8 cellular contexts compared by ENCODE assay signal in genomic region chrX:10106801-10107200, GRCh38. TPM values are rescaled to one million over a fixed set of nuclear protein-coding genes. Genes with fewer than 3 reads are reported as not detected.
DNase-seq lines count a peak whose midpoint lies in the region; ATAC-seq lines count a peak whose summit lies in the region.

No MANE protein-coding gene starts in this region.

- DNase-seq in T-helper 22 cell (ENCODE audit: low read depth) = peak; percentile 26
- peak; percentile 67 for DNase-seq in mesenteric fat pad (ENCODE audit: low spot score)
- DNase-seq in NCI-H1436 treated with DMSO at 0.1 percent for 48 hours (lab: John Stamatoyannopoulos, UW) = no peak
- DNase-seq in DMS114 treated with DMSO at 0.1 percent for 48 hours (lab: John Stamatoyannopoulos, UW; ENCODE audit: unreplicated experiment) = no peak
- DNase-seq in caudate nucleus (lab: John Stamatoyannopoulos, UW) = no peak
- DNase-seq in NCI-H2107 treated with DMSO at 0.1 percent for 48 hours (lab: John Stamatoyannopoulos, UW; ENCODE audit: unreplicated experiment) = no peak

- no peak overlapping the region for H3K27ac ChIP-seq in caudate nucleus (ENCODE audit: low read depth, low read length)

- ATAC-seq in GM18498 (IDR thresholded peaks at IDR 0.05; ENCODE audit: unreplicated experiment) = peak; percentile 78
- peak; percentile 49 for ATAC-seq in HG02642 (IDR thresholded peaks at IDR 0.05; ENCODE audit: poor library complexity, unreplicated experiment)

RNA-seq across cellular contexts. Expression of gene CLCN4, which starts 50.0 kb away (rescaled TPM):
- total RNA-seq in mesenteric fat pad = 2.6 TPM

Comparison
In these comparisons a context has a peak if more than half of its experiments do, and no peak if none do; other contexts are left out.
1. DNase-seq: peak in T-helper 22 cell (single experiment) and mesenteric fat pad (single experiment); none in NCI-H1436 treated with DMSO at 0.1 percent for 48 hours (single experiment), DMS114 treated with DMSO at 0.1 percent for 48 hours (single experiment), caudate nucleus (0 of 61) and NCI-H2107 treated with DMSO at 0.1 percent for 48 hours (single experiment).